ENCODE assay signal across 23 cellular contexts in genomic region chr13:93003531-93003930, GRCh38.
"Had no signal": no experiment of that assay in that cellular context is flagged by ENCODE, and none has a peak within 500 bp of the region (broad histone marks: within the 10 kb centered on the region; RNA-seq: fewer than 3 reads in every experiment).

No MANE protein-coding gene starts in this region.

- DNase-seq: naive thymus-derived CD4-positive, alpha-beta T cell; natural killer cell; occipital lobe; ovary; posterior cingulate gyrus; psoas muscle; right cardiac atrium; right lobe of liver; sigmoid colon; spleen; stimulated activated CD4-positive, alpha-beta T cell treated with anti-CD3 and anti-CD28 coated beads, Interleukin-12 subunit alpha, Interleukin-12 subunit beta, amount 100 ng/mL, for 4 hours; stimulated activated CD4-positive, alpha-beta T cell treated with anti-CD3 and anti-CD28 coated beads, Interleukin-1b, Interleukin-23, amount 100 ng/mL, for 48 hours; stimulated activated CD4-positive, alpha-beta T cell treated with anti-CD3 and anti-CD28 coated beads, Interleukin-4, amount 100 ng/mL, for 1 hour; stimulated activated CD4-positive, alpha-beta T cell treated with anti-CD3 and anti-CD28 coated beads, Interleukin-4, amount 100 ng/mL, for 4 hours; stimulated activated CD8-positive, alpha-beta memory T cell treated with anti-CD3 and anti-CD28 coated beads, Interleukin-4, amount 100 ng/mL, for 48 hours; stimulated activated naive CD4-positive, alpha-beta T cell; stimulated activated naive CD8-positive, alpha-beta T cell treated with anti-CD3 and anti-CD28 coated beads, Interleukin-15, amount 100 ng/mL, for 72 hours; stimulated activated naive CD8-positive, alpha-beta T cell treated with anti-CD3 and anti-CD28 coated beads, Interleukin-15, Interleukin-2, amounts not matched to agents 100 U/mL and 50 U/mL, for 24 hours; substantia nigra; testis; tibial artery; transverse colon; upper lobe of right lung had no signal
